27 cellular contexts compared by ENCODE assay signal in genomic region chr2:41042343-41042742, GRCh38.
"Had no signal": no experiment of that assay in that cellular context is flagged by ENCODE, and none has a peak within 500 bp of the region (broad histone marks: within the 10 kb centered on the region; RNA-seq: fewer than 3 reads in every experiment).

No MANE protein-coding gene starts in this region.

- ATAC-seq: gastroesophageal sphincter; left cardiac atrium; left ventricle myocardium superior; right lobe of liver; stimulated activated naive CD8-positive, alpha-beta T cell treated with anti-CD3 and anti-CD28 coated beads, Interleukin-15, Interleukin-2, amounts not matched to agents 100 U/mL and 50 U/mL, for 24 hours had no signal

- H3K4me3 ChIP-seq: esophagus squamous epithelium, gastroesophageal sphincter, hepatocyte, right lobe of liver, skin epidermis, testis, transverse colon had no signal

- H3K27ac Mint-ChIP-seq: activated T-cell treated with anti-CD3 and anti-CD28 coated beads, Interleukin-2, amount 50 U/mL, for 24 hours; naive B cell; nephron progenitor cell had no signal

- H3K36me3 Mint-ChIP-seq: naive B cell had no signal

- H3K9me3 Mint-ChIP-seq: activated T-cell treated with anti-CD3 and anti-CD28 coated beads, Interleukin-2, amount 50 U/mL, for 24 hours; nephron progenitor cell had no signal

- H3K4me3 Mint-ChIP-seq: activated T-cell treated with anti-CD3 and anti-CD28 coated beads, Interleukin-2, amount 50 U/mL, for 24 hours; naive B cell; nephron progenitor cell had no signal

- H3K4me2 ChIP-seq: hepatocyte had no signal

- DNase-seq: activated CD4-positive, alpha-beta T cell treated with anti-CD3 and anti-CD28 coated beads for 4 hours; activated CD4-positive, alpha-beta T cell treated with anti-CD3 and anti-CD28 coated beads, Interleukin-2, amount 50 U/mL, for 48 hours; activated CD4-positive, CD25-positive, alpha-beta regulatory T cell; activated CD8-positive, alpha-beta memory T cell treated with anti-CD3 and anti-CD28 coated beads, Interleukin-2, amount 50 U/mL, for 48 hours; activated gamma-delta T cell; activated naive CD4-positive, alpha-beta T cell treated with anti-CD3 and anti-CD28 coated beads, Interleukin-2, amount 50 U/mL, for 16 hours; activated T-cell treated with anti-CD3 and anti-CD28 coated beads, Interleukin-2, amount 50 U/mL, for 24 hours; amygdala; central memory CD4-positive, alpha-beta T cell; dermis blood vessel endothelial cell; effector CD4-positive, alpha-beta T cell; esophagus squamous epithelium; left cardiac atrium; left ventricle myocardium superior; naive B cell; nephron progenitor cell; right lobe of liver; stimulated activated CD4-positive, alpha-beta T cell treated with anti-CD3 and anti-CD28 coated beads, Interleukin-12 subunit alpha, Interleukin-12 subunit beta, amount 100 ng/mL, for 4 hours; stimulated activated CD4-positive, alpha-beta T cell treated with anti-CD3 and anti-CD28 coated beads, Interleukin-4, amount 100 ng/mL, for 1 hour; stimulated activated naive CD8-positive, alpha-beta T cell treated with anti-CD3 and anti-CD28 coated beads, Interleukin-15, Interleukin-2, amounts not matched to agents 100 U/mL and 50 U/mL, for 24 hours; testis; transverse colon had no signal

- H3K79me2 ChIP-seq: hepatocyte had no signal

- H3K27me3 ChIP-seq: esophagus squamous epithelium, gastroesophageal sphincter, hepatocyte, neutrophil, right lobe of liver, testis, transverse colon had no signal

- H3K9me3 ChIP-seq: esophagus squamous epithelium, gastroesophageal sphincter, neutrophil, right lobe of liver, testis, transverse colon had no signal

- H3K36me3 ChIP-seq: esophagus squamous epithelium, gastroesophageal sphincter, neutrophil, right lobe of liver, transverse colon had no signal

- H3K27me3 Mint-ChIP-seq: activated T-cell treated with anti-CD3 and anti-CD28 coated beads, Interleukin-2, amount 50 U/mL, for 24 hours; naive B cell had no signal

- H3K4me1 Mint-ChIP-seq: naive B cell, nephron progenitor cell had no signal

- H3K27ac ChIP-seq: epithelial cell of prostate, esophagus squamous epithelium, gastroesophageal sphincter, hepatocyte, neutrophil, right lobe of liver, skin epidermis, testis, transverse colon had no signal

- H2AFZ ChIP-seq: hepatocyte had no signal

- H3K4me1 ChIP-seq: esophagus squamous epithelium, gastroesophageal sphincter, right lobe of liver, testis, transverse colon had no signal
